ENCODE assay signal across 12 cellular contexts in the genomic region with DNA sequence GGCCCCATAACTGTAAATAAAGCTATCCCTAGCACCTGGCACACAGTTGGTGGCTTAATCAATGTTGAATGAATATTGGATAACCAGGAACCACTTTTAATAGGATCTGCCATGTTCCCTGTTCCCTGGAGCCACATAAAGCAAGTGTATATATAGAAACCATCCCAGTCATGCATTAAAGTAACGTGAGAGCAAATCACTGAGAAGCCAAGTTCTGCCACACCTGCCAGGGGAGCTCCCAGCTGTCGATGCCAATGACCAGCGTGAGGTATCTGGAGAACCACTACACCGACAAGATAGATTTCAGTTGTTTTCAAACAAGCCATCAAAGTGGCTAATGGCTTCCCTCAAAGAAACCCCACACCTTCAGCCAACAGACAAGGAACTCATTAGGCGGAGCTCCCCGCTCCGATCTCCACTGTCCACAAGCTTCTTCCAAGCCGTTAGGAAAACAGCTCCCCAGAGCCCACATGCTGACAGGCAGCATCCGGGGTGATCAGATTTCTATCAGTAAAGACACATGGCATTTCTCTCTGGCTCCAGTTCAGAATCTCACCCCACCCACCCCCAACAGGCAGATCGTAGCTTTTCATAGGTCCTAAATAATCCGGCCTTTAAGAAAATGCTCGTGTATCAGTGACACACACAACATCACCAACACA. TPM values are rescaled to one million over a fixed set of nuclear protein-coding genes. Genes with fewer than 3 reads are reported as not detected.
DNase-seq lines count a peak whose midpoint lies in the region; ATAC-seq, FAIRE-seq and TF ChIP-seq lines count a peak whose summit lies in the region.
"Had no signal": no experiment of that assay in that cellular context is flagged by ENCODE, and none has a peak within 500 bp of the region (broad histone marks: within the 10 kb centered on the region; RNA-seq: fewer than 3 reads in every experiment).

No MANE protein-coding gene starts in this region.

- POLR2A ChIA-PET in K562 (lab: Yijun Ruan, JAX): interaction anchor here (0.9 kb wide), 1 partner anchor 283 kb away, joined by 3 read pairs; no protein-coding TSS in a partner anchor

- H3K9me1 ChIP-seq in K562 (ENCODE audit: control insufficient read depth, insufficient read depth, low read length): no peaks in the 10 kb centered on the region

- peak overlapping the region; percentile 37 for H3K4me3 Mint-ChIP-seq in nephron progenitor cell
- H3K4me3 Mint-ChIP-seq: T-helper 2 cell treated with Interferon-gamma antibody and Interleukin-4, amounts not matched to agents 5 μg/mL and 100 μg/mL, for 36 hours had no signal

- no peaks in the 10 kb centered on the region for H3K79me2 ChIP-seq in K562 (ENCODE audit: control insufficient read depth, insufficient read depth, low read length)

- ATAC-seq in K562 (no peak), HG02588 (IDR thresholded peaks at IDR 0.05; ENCODE audit: unreplicated experiment) (no peak), GM19351 (IDR thresholded peaks at IDR 0.05; ENCODE audit: unreplicated experiment) (no peak)

- peak overlapping the region; percentile 87 for H2AFZ ChIP-seq in K562 (ENCODE audit: low read depth, low read length)

- intact Hi-C loops in K562 (cut with micrococcal nuclease): loop anchor here (5.0 kb wide), 2 partner anchors 71 to 86 kb away; no protein-coding TSS in a partner anchor

- CTCF ChIA-PET in K562 (lab: Yijun Ruan, JAX; ENCODE audit: low intra/inter-chr PET ratio): no interaction called here

- no peak for TF ChIP-seq EP300 in K562 (IDR thresholded peaks at IDR 0.05; ENCODE audit: low read length)

- H3K4me3 ChIP-seq in K562 (no peak overlapping the region), brain microvascular endothelial cell (ENCODE audit: low read depth, low read length) (no peak overlapping the region)
- H3K4me3 ChIP-seq: lung had no signal

- no peaks in the 10 kb centered on the region for H3K27me3 ChIP-seq in K562 (ENCODE audit: control insufficient read depth in 2 of 2, insufficient read depth in 2 of 2, low read length in 2 of 2)
- no peaks in the 10 kb centered on the region for H3K27me3 ChIP-seq in brain microvascular endothelial cell (replicated peaks)

- H3K4me1 Mint-ChIP-seq in nephron progenitor cell: peaks cover 55% of the 10 kb centered on the region

- peak overlapping the region; percentile 30 for H3K4me2 ChIP-seq in K562 (ENCODE audit: insufficient read depth, low read length)

- peaks cover 12% of the 10 kb centered on the region for H3K36me3 Mint-ChIP-seq in nephron progenitor cell (ENCODE audit: low read depth)

- peaks cover 6% of the 10 kb centered on the region for H3K9me3 Mint-ChIP-seq in nephron progenitor cell
- H3K9me3 Mint-ChIP-seq: T-helper 2 cell treated with Interferon-gamma antibody and Interleukin-4, amounts not matched to agents 5 μg/mL and 100 μg/mL, for 36 hours had no signal

- H3K9me3 ChIP-seq in K562 (replicated peaks; ENCODE audit: control insufficient read depth, insufficient read depth, low read depth, low read length): no peaks in the 10 kb centered on the region

- BruUV-seq in K562 (replicated peaks; lab: Mats Ljungman, UMichigan): no TSS peak

- peak overlapping the region; percentile 82 for H3K27ac Mint-ChIP-seq in nephron progenitor cell
- H3K27ac Mint-ChIP-seq: T-helper 2 cell treated with Interferon-gamma antibody and Interleukin-4, amounts not matched to agents 5 μg/mL and 100 μg/mL, for 36 hours had no signal

- WGBS in K562 (ENCODE audit: insufficient coverage, low coverage, missing lambda C conversion rate): 37% methylated on average over 7 of the region's 12 CpGs

- H3K4me1 ChIP-seq in K562 (replicated peaks in 1 of 2; ENCODE audit: control insufficient read depth in 2 of 2, insufficient read depth in 2 of 2, low read length in 2 of 2): peaks cover 7 to 25% of the 10 kb centered on the region in 2 experiments; a peak in 3 of 5 replicates

- TF ChIP-seq CTCF in C4-2B (conservative IDR thresholded peaks at IDR 0.05) (no peak), K562 (IDR thresholded peaks at IDR 0.05 in 2 of 3, conservative IDR thresholded peaks at IDR 0.05 in 1 of 3; ENCODE audit: insufficient read depth in 2 of 3, low read depth in 1 of 3, low read length in 3 of 3) (no peak), nephron progenitor cell (IDR thresholded peaks at IDR 0.05) (no peak), brain microvascular endothelial cell (IDR thresholded peaks at IDR 0.05; ENCODE audit: low read depth, low read length, missing control alignments) (no peak)

- TF ChIP-seq RAD21 in K562 (CRISPR knock-in tag; conservative IDR thresholded peaks at IDR 0.05 in 1 of 2, IDR thresholded peaks at IDR 0.05 in 1 of 2): no peak

- in situ Hi-C loops in K562 (cut with MboI): no loop called here
- in situ Hi-C loops in brain microvascular endothelial cell (cut with HindIII; ENCODE audit: low pct_ligation_motif_present, low sequenced_read_pairs): no loop called here

- no peaks in the 10 kb centered on the region for H3K27me3 Mint-ChIP-seq in nephron progenitor cell (ENCODE audit: low read depth, poor library complexity)

- peak overlapping the region; percentile 78 for H3K27ac ChIP-seq in C4-2B
- no peak overlapping the region for H3K27ac ChIP-seq in K562 (ENCODE audit: extremely low read depth, low read depth, low read length)
- no peak overlapping the region for H3K27ac ChIP-seq in brain microvascular endothelial cell

- peak; percentile 68 for DNase-seq in NCI-H187 treated with DMSO at 0.1 percent for 48 hours (lab: John Stamatoyannopoulos, UW)
- DNase-seq in K562 (ENCODE audit: extremely low read depth in 1 of 4, low spot score in 3 of 4): no peak
- DNase-seq in nephron progenitor cell: peak; percentile 21
- DNase-seq in brain microvascular endothelial cell: no peak
- DNase-seq in central memory CD4-positive, alpha-beta T cell: no peak
- DNase-seq: AML-193, NCI-H774 had no signal

- no peaks in the 10 kb centered on the region for H4K20me1 ChIP-seq in K562 (replicated peaks; ENCODE audit: control insufficient read depth, insufficient read depth, low read length)

- FAIRE-seq in K562 (lab: Jason Lieb, UNC): no peak

- no peak for TF ChIP-seq POLR2A in K562 (conservative IDR thresholded peaks at IDR 0.05)

- no peak overlapping the region for H3K9ac ChIP-seq in K562 (ENCODE audit: insufficient read depth in 1 of 2, low read depth in 2 of 2, low read length in 2 of 2)

- H3K36me3 ChIP-seq in K562 (ENCODE audit: control insufficient read depth, insufficient read depth, low read length): no peaks in the 10 kb centered on the region
- no peaks in the 10 kb centered on the region for H3K36me3 ChIP-seq in brain microvascular endothelial cell (replicated peaks)

TF ChIP-seq in K562, 482 proteins besides CTCF, POLR2A, EP300 and RAD21 (continues in another document):
- no peak for TF ChIP-seq DPF2 (IDR thresholded peaks at IDR 0.05)
- 0 out of 2 replicates have a peak, but pooled peaks have one; percentile 21 for TF ChIP-seq SMAD4 (CRISPR knock-in tag; conservative IDR thresholded peaks at IDR 0.05)
- no peak for TF ChIP-seq TCF7 (IDR thresholded peaks at IDR 0.05; ENCODE audit: borderline replicate concordance)
- TF ChIP-seq TRIM28 (IDR thresholded peaks at IDR 0.05): no peak
- TF ChIP-seq, protein P1, sequence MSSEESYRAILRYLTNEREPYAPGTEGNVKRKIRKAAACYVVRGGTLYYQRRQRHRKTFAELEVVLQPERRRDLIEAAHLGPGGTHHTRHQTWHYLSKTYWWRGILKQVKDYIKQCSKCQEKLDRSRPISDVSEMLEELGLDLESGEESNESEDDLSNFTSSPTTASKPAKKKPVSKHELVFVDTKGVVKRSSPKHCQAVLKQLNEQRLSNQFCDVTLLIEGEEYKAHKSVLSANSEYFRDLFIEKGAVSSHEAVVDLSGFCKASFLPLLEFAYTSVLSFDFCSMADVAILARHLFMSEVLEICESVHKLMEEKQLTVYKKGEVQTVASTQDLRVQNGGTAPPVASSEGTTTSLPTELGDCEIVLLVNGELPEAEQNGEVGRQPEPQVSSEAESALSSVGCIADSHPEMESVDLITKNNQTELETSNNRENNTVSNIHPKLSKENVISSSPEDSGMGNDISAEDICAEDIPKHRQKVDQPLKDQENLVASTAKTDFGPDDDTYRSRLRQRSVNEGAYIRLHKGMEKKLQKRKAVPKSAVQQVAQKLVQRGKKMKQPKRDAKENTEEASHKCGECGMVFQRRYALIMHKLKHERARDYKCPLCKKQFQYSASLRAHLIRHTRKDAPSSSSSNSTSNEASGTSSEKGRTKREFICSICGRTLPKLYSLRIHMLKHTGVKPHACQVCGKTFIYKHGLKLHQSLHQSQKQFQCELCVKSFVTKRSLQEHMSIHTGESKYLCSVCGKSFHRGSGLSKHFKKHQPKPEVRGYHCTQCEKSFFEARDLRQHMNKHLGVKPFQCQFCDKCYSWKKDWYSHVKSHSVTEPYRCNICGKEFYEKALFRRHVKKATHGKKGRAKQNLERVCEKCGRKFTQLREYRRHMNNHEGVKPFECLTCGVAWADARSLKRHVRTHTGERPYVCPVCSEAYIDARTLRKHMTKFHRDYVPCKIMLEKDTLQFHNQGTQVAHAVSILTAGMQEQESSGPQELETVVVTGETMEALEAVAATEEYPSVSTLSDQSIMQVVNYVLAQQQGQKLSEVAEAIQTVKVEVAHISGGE (CRISPR knock-in tag; IDR thresholded peaks at IDR 0.05): 0 out of 6 replicates have a peak, but pooled peaks of 1 of the 3 experiments have one; percentile 19
- no peak for TF ChIP-seq ARHGAP35 (IDR thresholded peaks at IDR 0.05; ENCODE audit: partially characterized antibody)
- no peak for TF ChIP-seq ZNF75A (CRISPR knock-in tag; IDR thresholded peaks at IDR 0.05)

RNA-seq across cellular contexts. Expression of gene SPATA12, which starts 54.3 kb away (rescaled TPM):
- total RNA-seq in K562 (2011; cell fraction: chromatin; rRNA removed; ENCODE audit: low replicate concordance): not detected in 2 replicates
- total RNA-seq in K562 (2011; cell fraction: nucleolus; rRNA removed): not detected in 2 replicates
- not detected in 2 replicates for total RNA-seq in K562 (2011; cell fraction: nucleoplasm; rRNA removed)
- total RNA-seq in K562 (2014; rRNA removed): not detected in 2 replicates
- not detected in 2 replicates for total RNA-seq in K562 (2014; rRNA removed; fragmentation: Illumina TruSeq; extraction: Trizol)
- not detected in 2 replicates for total RNA-seq in K562 (2015; rRNA removed; fragmentation: Illumina TruSeq; extraction: Trizol)
- not detected in 2 replicates for total RNA-seq in K562 (2021)
- polyA plus RNA-seq in K562 (2011; rRNA removed): not detected in 2 replicates
- polyA plus RNA-seq in K562 (2011; cell fraction: cytosol; rRNA removed): not detected in 2 replicates
- not detected in 2 replicates for polyA plus RNA-seq in K562 (2011; cell fraction: nucleus; rRNA removed)
- polyA plus RNA-seq in K562 (2012): not detected in 2 replicates
- not detected in 2 replicates for polyA plus RNA-seq in K562 (2014; fragmentation: Illumina TruSeq; extraction: Trizol)
- not detected for polyA plus RNA-seq in K562 (2014; fragmentation: Nextera tagmentation; extraction: Ambion mirVana)
- polyA plus RNA-seq in K562 (2014; rRNA removed): not detected in 2 replicates
- not detected in 2 replicates for polyA minus RNA-seq in K562 (2011; rRNA and poly(A)+ RNA removed)
- polyA minus RNA-seq in K562 (2011; cell fraction: cytosol; rRNA and poly(A)+ RNA removed): not detected in 2 replicates
- polyA minus RNA-seq in K562 (2011; cell fraction: nucleus; rRNA and poly(A)+ RNA removed): not detected in 2 replicates

Comparison
In these comparisons a context has a peak if more than half of its experiments do, and no peak if none do; other contexts are left out.
1. DNase-seq: peak in NCI-H187 treated with DMSO at 0.1 percent for 48 hours (single experiment) and nephron progenitor cell (single experiment); none in K562 (0 of 4), brain microvascular endothelial cell (single experiment) and central memory CD4-positive, alpha-beta T cell (single experiment).